Comparison of ENCODE assay signal across 14 cellular contexts in the genomic region with DNA sequence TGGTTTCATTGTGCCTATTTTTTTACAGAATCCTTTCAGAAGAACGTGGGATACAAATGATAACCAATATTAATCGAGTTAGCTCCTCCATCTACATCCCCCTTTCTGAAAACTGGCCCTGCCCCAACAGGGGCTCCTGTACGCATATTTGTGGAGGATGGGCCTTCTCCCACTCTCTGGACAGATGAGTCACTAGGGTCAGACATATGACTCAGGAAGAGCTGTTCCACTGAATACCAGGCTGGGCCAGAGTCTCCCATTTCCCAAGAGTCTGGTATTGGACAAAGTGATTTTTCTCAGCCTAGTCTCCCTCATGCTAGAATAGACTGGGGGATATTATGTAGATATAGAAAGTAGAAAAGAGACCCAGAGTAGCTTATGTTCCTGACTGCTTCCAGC.
DNase-seq lines count a peak whose midpoint lies in the region; ATAC-seq, FAIRE-seq and TF ChIP-seq lines count a peak whose summit lies in the region.
"Had no signal": no experiment of that assay in that cellular context is flagged by ENCODE, and none has a peak within 500 bp of the region (broad histone marks: within the 10 kb centered on the region; RNA-seq: fewer than 3 reads in every experiment).

No MANE protein-coding gene starts in this region.

- no peaks in the 10 kb centered on the region for H4K20me1 ChIP-seq in K562 (replicated peaks; ENCODE audit: control insufficient read depth, insufficient read depth, low read length)
- H4K20me1 ChIP-seq in keratinocyte (ENCODE audit: control insufficient read depth, extremely low read depth, insufficient read depth, low read length): no peaks in the 10 kb centered on the region
- H4K20me1 ChIP-seq: BLaER1 treated with 17β-estradiol and CSF1 and Interleukin-3, amounts not matched to agents 10 nM and 100 nM had no signal

- TF ChIP-seq POLR2A in K562 (conservative IDR thresholded peaks at IDR 0.05): no peak

- intact Hi-C loops in K562 (cut with micrococcal nuclease): no loop called here
- intact Hi-C loops in activated naive CD4-positive, alpha-beta T cell treated with anti-CD3 and anti-CD28 coated beads for 36 hours (cut with micrococcal nuclease): no loop called here

- dilution Hi-C loops in keratinocyte (cut with MboI; ENCODE audit: extremely low pct_ligation_motif_present, low sequenced_read_pairs): no loop called here

- in situ Hi-C loops in K562 (cut with MboI): no loop called here

- H3K27me3 Mint-ChIP-seq in activated naive CD4-positive, alpha-beta T cell treated with anti-CD3 and anti-CD28 coated beads for 36 hours (ENCODE audit: low read depth): no peaks in the 10 kb centered on the region
- H3K27me3 Mint-ChIP-seq: dendritic cell treated with granulocyte-macrophage colony-stimulating factor and Interleukin-4, amounts not matched to agents 40 ng/mL and 50 ng/mL, for 4 days; stimulated activated naive CD8-positive, alpha-beta T cell treated with anti-CD3 and anti-CD28 coated beads, Interleukin-15, amount 100 ng/mL, for 72 hours had no signal

- no peak overlapping the region for H3K4me3 Mint-ChIP-seq in activated naive CD4-positive, alpha-beta T cell treated with anti-CD3 and anti-CD28 coated beads for 36 hours
- H3K4me3 Mint-ChIP-seq: dendritic cell treated with granulocyte-macrophage colony-stimulating factor and Interleukin-4, amounts not matched to agents 40 ng/mL and 50 ng/mL, for 4 days; stimulated activated naive CD8-positive, alpha-beta T cell treated with anti-CD3 and anti-CD28 coated beads, Interleukin-15, amount 100 ng/mL, for 72 hours had no signal

- H3K9me3 Mint-ChIP-seq in activated naive CD4-positive, alpha-beta T cell treated with anti-CD3 and anti-CD28 coated beads for 36 hours: peaks cover 7% of the 10 kb centered on the region
- H3K9me3 Mint-ChIP-seq: dendritic cell treated with granulocyte-macrophage colony-stimulating factor and Interleukin-4, amounts not matched to agents 40 ng/mL and 50 ng/mL, for 4 days had no signal

- TF ChIP-seq EP300 in K562 (IDR thresholded peaks at IDR 0.05; ENCODE audit: low read length): no peak

- DNase-seq in HPDE6-E6E7 (ENCODE audit: extremely low spot score): peak; percentile 60
- DNase-seq in K562 (ENCODE audit: extremely low read depth in 1 of 4, low spot score in 3 of 4): peak; percentile 26 to 51 (median 39)
- DNase-seq in keratinocyte (ENCODE audit: low read depth, low spot score): no peak
- DNase-seq in globus pallidus (ENCODE audit: low spot score): no peak
- no peak for DNase-seq in activated naive CD4-positive, alpha-beta T cell treated with anti-CD3 and anti-CD28 coated beads for 36 hours
- no peak for DNase-seq in DMS79 treated with DMSO at 0.1 percent for 48 hours (lab: John Stamatoyannopoulos, UW)
- DNase-seq in NCI-H446 treated with DMSO at 0.1 percent for 48 hours (lab: John Stamatoyannopoulos, UW): no peak
- DNase-seq: stimulated activated naive CD8-positive, alpha-beta T cell treated with anti-CD3 and anti-CD28 coated beads, Interleukin-15, amount 100 ng/mL, for 72 hours had no signal

- H3K36me3 Mint-ChIP-seq in activated naive CD4-positive, alpha-beta T cell treated with anti-CD3 and anti-CD28 coated beads for 36 hours (ENCODE audit: low read depth): peaks cover 2% of the 10 kb centered on the region

- peaks cover 52% of the 10 kb centered on the region for H3K4me1 Mint-ChIP-seq in activated naive CD4-positive, alpha-beta T cell treated with anti-CD3 and anti-CD28 coated beads for 36 hours (ENCODE audit: low read depth)

- POLR2A ChIA-PET in K562 (lab: Yijun Ruan, JAX): no interaction called here

- H3K4me2 ChIP-seq in K562 (ENCODE audit: insufficient read depth, low read length) (no peak overlapping the region), keratinocyte (ENCODE audit: control insufficient read depth, extremely low read depth, insufficient read depth, low read depth, low read length) (peak overlapping the region; percentile 57)

- H3K79me2 ChIP-seq in ACC112 (ENCODE audit: control insufficient read depth, insufficient read depth, low read length, unreplicated experiment) (peaks cover 69% of the 10 kb centered on the region), K562 (ENCODE audit: control insufficient read depth, insufficient read depth, low read length) (no peaks in the 10 kb centered on the region), keratinocyte (ENCODE audit: control insufficient read depth, insufficient read depth, low read length) (peaks cover 60% of the 10 kb centered on the region)

- CTCF ChIA-PET in K562 (lab: Yijun Ruan, JAX; ENCODE audit: low intra/inter-chr PET ratio): no interaction called here
- CTCF ChIA-PET in activated naive CD4-positive, alpha-beta T cell treated with anti-CD3 and anti-CD28 coated beads for 36 hours (lab: Charles Lee): interaction anchor here (1.3 kb wide), 1 partner anchor 11 kb away, joined by 3 read pairs; no protein-coding TSS in a partner anchor

- no peaks in the 10 kb centered on the region for H3K27me3 ChIP-seq in ACC112 (ENCODE audit: insufficient read depth, low read length)
- no peaks in the 10 kb centered on the region for H3K27me3 ChIP-seq in K562 (ENCODE audit: control insufficient read depth in 2 of 2, insufficient read depth in 2 of 2, low read length in 2 of 2)
- no peaks in the 10 kb centered on the region for H3K27me3 ChIP-seq in keratinocyte (ENCODE audit: control insufficient read depth, extremely low read depth, insufficient read depth, low read length)
- H3K27me3 ChIP-seq: BLaER1 treated with 17β-estradiol and CSF1 and Interleukin-3, amounts not matched to agents 10 nM and 100 nM had no signal

- no TSS peak for BruUV-seq in K562 (replicated peaks; lab: Mats Ljungman, UMichigan)

- H3K4me1 ChIP-seq in ACC112 (ENCODE audit: control insufficient read depth, insufficient read depth, low read length, unreplicated experiment) (peaks cover 61% of the 10 kb centered on the region), K562 (replicated peaks in 1 of 2; ENCODE audit: control insufficient read depth in 2 of 2, insufficient read depth in 2 of 2, low read length in 2 of 2) (peaks cover 7 to 33% of the 10 kb centered on the region in 2 experiments), keratinocyte (ENCODE audit: control insufficient read depth, extremely low read depth, insufficient read depth, low read length) (peaks cover 44% of the 10 kb centered on the region)

- H2AFZ ChIP-seq in ACC112 (ENCODE audit: low read length, unreplicated experiment) (no peak overlapping the region), K562 (ENCODE audit: low read depth, low read length) (peak overlapping the region; percentile 28), keratinocyte (ENCODE audit: control insufficient read depth, low read length) (no peak overlapping the region)

- H3K9me3 ChIP-seq in K562 (replicated peaks; ENCODE audit: control insufficient read depth, insufficient read depth, low read depth, low read length) (no peaks in the 10 kb centered on the region), keratinocyte (ENCODE audit: control insufficient read depth, low read depth, low read length) (no peaks in the 10 kb centered on the region)

- no peak for TF ChIP-seq CTCF in K562 (IDR thresholded peaks at IDR 0.05 in 2 of 3, conservative IDR thresholded peaks at IDR 0.05 in 1 of 3; ENCODE audit: insufficient read depth in 2 of 3, low read depth in 1 of 3, low read length in 3 of 3)
- no peak for TF ChIP-seq CTCF in keratinocyte (optimal IDR thresholded peaks at IDR 0.05 in 1 of 3, IDR thresholded peaks at IDR 0.05 in 1 of 3, conservative IDR thresholded peaks at IDR 0.05 in 1 of 3; ENCODE audit: extremely low read depth in 1 of 3, insufficient read depth in 2 of 3, low read length in 3 of 3)

- 3% methylated on average over 3 of the region's 3 CpGs for WGBS in K562 (ENCODE audit: insufficient coverage, low coverage, missing lambda C conversion rate)

- peak; percentile 71 for ATAC-seq in K562
- ATAC-seq: left lobe of liver had no signal

- FAIRE-seq in K562 (lab: Jason Lieb, UNC): no peak
- FAIRE-seq in keratinocyte (lab: Jason Lieb, UNC): peak; percentile 5
- FAIRE-seq: GM18507 had no signal

- peak overlapping the region; percentile 20; the same call in 1 of the 2 replicates for H3K4me3 ChIP-seq in ACC112 (ENCODE audit: low read depth, low read length)
- no peak overlapping the region for H3K4me3 ChIP-seq in K562
- no peak overlapping the region for H3K4me3 ChIP-seq in keratinocyte (ENCODE audit: control insufficient read depth in 2 of 3, extremely low read depth in 1 of 3, insufficient read depth in 2 of 3, low read depth in 1 of 3, low read length in 3 of 3)
- H3K4me3 ChIP-seq: BLaER1 treated with 17β-estradiol and CSF1 and Interleukin-3, amounts not matched to agents 10 nM and 100 nM; SK-N-MC had no signal

- H3K27ac ChIP-seq in ACC112 (ENCODE audit: low read depth, low read length) (peak overlapping the region; percentile 85), K562 (ENCODE audit: extremely low read depth, low read depth, low read length) (peak overlapping the region; percentile 27), keratinocyte (ENCODE audit: control insufficient read depth, insufficient read depth, low read length) (peak overlapping the region; percentile 39)
- H3K27ac ChIP-seq: BLaER1 treated with 17β-estradiol and CSF1 and Interleukin-3, amounts not matched to agents 10 nM and 100 nM; SK-N-MC had no signal

- H3K9ac ChIP-seq in K562 (ENCODE audit: insufficient read depth in 1 of 2, low read depth in 2 of 2, low read length in 2 of 2): no peak overlapping the region
- no peak overlapping the region for H3K9ac ChIP-seq in keratinocyte (ENCODE audit: control insufficient read depth, extremely low read depth, insufficient read depth, low read length)
- H3K9ac ChIP-seq: BLaER1 treated with 17β-estradiol and CSF1 and Interleukin-3, amounts not matched to agents 10 nM and 100 nM had no signal

- no peaks in the 10 kb centered on the region for H3K9me1 ChIP-seq in K562 (ENCODE audit: control insufficient read depth, insufficient read depth, low read length)
- no peaks in the 10 kb centered on the region for H3K9me1 ChIP-seq in keratinocyte (ENCODE audit: control insufficient read depth, extremely low read depth, insufficient read depth, low read length)

- H3K36me3 ChIP-seq in ACC112 (ENCODE audit: insufficient read depth, low read length) (no peaks in the 10 kb centered on the region), K562 (ENCODE audit: control insufficient read depth, insufficient read depth, low read length) (no peaks in the 10 kb centered on the region), keratinocyte (ENCODE audit: control insufficient read depth in 2 of 2, extremely low read depth in 1 of 2, insufficient read depth in 2 of 2, low read length in 2 of 2) (peaks cover 0 to 1% of the 10 kb centered on the region in 2 experiments)
- H3K36me3 ChIP-seq: BLaER1 treated with 17β-estradiol and CSF1 and Interleukin-3, amounts not matched to agents 10 nM and 100 nM had no signal

- no peak overlapping the region for H3K27ac Mint-ChIP-seq in activated naive CD4-positive, alpha-beta T cell treated with anti-CD3 and anti-CD28 coated beads for 36 hours
- H3K27ac Mint-ChIP-seq: dendritic cell treated with granulocyte-macrophage colony-stimulating factor and Interleukin-4, amounts not matched to agents 40 ng/mL and 50 ng/mL, for 4 days had no signal

- TF ChIP-seq RAD21 in K562 (CRISPR knock-in tag; conservative IDR thresholded peaks at IDR 0.05 in 1 of 2, IDR thresholded peaks at IDR 0.05 in 1 of 2): no peak

TF ChIP-seq in K562, 482 proteins besides CTCF, POLR2A, EP300 and RAD21 (continues in another document):
- TF ChIP-seq ETV5 (CRISPR knock-in tag; IDR thresholded peaks at IDR 0.05; ENCODE audit: low read depth): no peak

Comparison
In these comparisons a context has a peak if more than half of its experiments do, and no peak if none do; other contexts are left out.
1. H3K27ac ChIP-seq: peak in every context shown above with its lines; median percentile 85 in ACC112; 39 in keratinocyte; 27 in K562.
2. DNase-seq: peak in HPDE6-E6E7 (single experiment) and K562 (4 of 4); none in keratinocyte (single experiment), globus pallidus (single experiment), activated naive CD4-positive, alpha-beta T cell treated with anti-CD3 and anti-CD28 coated beads for 36 hours (single experiment), DMS79 treated with DMSO at 0.1 percent for 48 hours (single experiment) and NCI-H446 treated with DMSO at 0.1 percent for 48 hours (single experiment).